1 cellular context compared by ENCODE assay signal in genomic region chr10:103491729-103492364, GRCh38.
TF ChIP-seq lines count a peak whose summit lies in the region.

No MANE protein-coding gene starts in this region.

TF ChIP-seq in GM23338, 12 proteins besides CTCF, POLR2A, EP300 and RAD21 (continued from another document):
- no peak for TF ChIP-seq REST (IDR thresholded peaks at IDR 0.05; ENCODE audit: unreplicated experiment)
- TF ChIP-seq POLR2AphosphoS5 (IDR thresholded peaks at IDR 0.05; ENCODE audit: low read depth), result no peak
- no peak for TF ChIP-seq NANOG (IDR thresholded peaks at IDR 0.05; ENCODE audit: borderline replicate concordance)
